Comparison of ENCODE assay signal across 26 cellular contexts in the genomic region with DNA sequence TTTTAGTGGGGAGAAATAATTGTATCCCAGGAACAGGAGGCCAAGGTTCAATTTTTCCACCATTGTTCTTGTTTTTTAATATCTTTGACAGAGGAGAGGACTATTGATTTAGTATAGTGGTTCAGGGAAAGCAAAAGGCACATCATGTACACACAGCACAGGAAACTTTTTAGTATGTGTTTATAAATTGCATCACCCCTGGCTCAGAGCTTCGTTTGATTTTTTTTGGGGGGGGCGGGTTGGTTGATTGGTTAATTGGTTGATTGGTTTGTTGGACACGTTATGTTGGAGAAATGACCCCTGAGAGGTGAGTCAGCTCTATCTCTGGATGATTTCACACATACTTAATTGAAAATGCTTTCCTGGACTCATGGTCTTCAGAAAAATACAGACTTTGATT.
DNase-seq lines count a peak whose midpoint lies in the region; ATAC-seq and TF ChIP-seq lines count a peak whose summit lies in the region.
"Had no signal": no experiment of that assay in that cellular context is flagged by ENCODE, and none has a peak within 500 bp of the region (broad histone marks: within the 10 kb centered on the region; RNA-seq: fewer than 3 reads in every experiment).

No MANE protein-coding gene starts in this region.

- DNase-seq in colonic mucosa (peak; percentile 19), iris pigment epithelial cell (ENCODE audit: low read depth) (peak; percentile 6), sciatic nerve (ENCODE audit: low spot score) (no peak), hippocampal formation (lab: John Stamatoyannopoulos, UW) (no peak), cerebellum (ENCODE audit: low spot score) (no peak)
- no peak for DNase-seq in activated naive CD8-positive, alpha-beta T cell treated with anti-CD3 and anti-CD28 coated beads, Interleukin-2, amount 50 U/mL, for 24 hours
- DNase-seq in activated CD4-positive, alpha-beta T cell treated with anti-CD3 and anti-CD28 coated beads for 36 hours = no peak
- DNase-seq: Caco-2; CD8-positive, alpha-beta T cell; DMS79; GF-D8; GOT3; HFFc6; MM.1S; NCI-H1694 treated with DMSO at 0.1 percent for 48 hours; NCI-H2081; NCI-H2227 treated with DMSO at 0.1 percent for 48 hours; NCI-H526 treated with DMSO at 0.1 percent for 48 hours; SHP77 treated with DMSO at 0.1 percent for 48 hours had no signal

- H3K4me3 ChIP-seq in colonic mucosa = no peak overlapping the region
- H3K4me3 ChIP-seq: HAP-1 had no signal

- H3K27me3 Mint-ChIP-seq in activated naive CD8-positive, alpha-beta T cell treated with anti-CD3 and anti-CD28 coated beads, Interleukin-2, amount 50 U/mL, for 24 hours = no peaks in the 10 kb centered on the region
- no peaks in the 10 kb centered on the region for H3K27me3 Mint-ChIP-seq in activated CD4-positive, alpha-beta T cell treated with anti-CD3 and anti-CD28 coated beads for 36 hours
- H3K27me3 Mint-ChIP-seq: B cell, IgD-negative memory B cell had no signal

- no peaks in the 10 kb centered on the region for H3K9me3 ChIP-seq in colonic mucosa
- H3K9me3 ChIP-seq: Caco-2, HAP-1 had no signal

- CTCF ChIA-PET in activated CD4-positive, alpha-beta T cell treated with anti-CD3 and anti-CD28 coated beads for 36 hours (lab: Charles Lee) = no interaction called here

- no peak overlapping the region for H3K27ac ChIP-seq in colonic mucosa
- H3K27ac ChIP-seq: C4-2B, KMS-11, RWPE1 had no signal

- peaks cover 21% of the 10 kb centered on the region for H3K9me3 Mint-ChIP-seq in activated naive CD8-positive, alpha-beta T cell treated with anti-CD3 and anti-CD28 coated beads, Interleukin-2, amount 50 U/mL, for 24 hours
- H3K9me3 Mint-ChIP-seq in activated CD4-positive, alpha-beta T cell treated with anti-CD3 and anti-CD28 coated beads for 36 hours (ENCODE audit: low read depth) = peaks cover 5% of the 10 kb centered on the region
- H3K9me3 Mint-ChIP-seq: HFFc6 had no signal

- no peak overlapping the region for H3K27ac Mint-ChIP-seq in activated naive CD8-positive, alpha-beta T cell treated with anti-CD3 and anti-CD28 coated beads, Interleukin-2, amount 50 U/mL, for 24 hours
- H3K27ac Mint-ChIP-seq in activated CD4-positive, alpha-beta T cell treated with anti-CD3 and anti-CD28 coated beads for 36 hours = no peak overlapping the region
- H3K27ac Mint-ChIP-seq: B cell; CD8-positive, alpha-beta T cell; HFFc6; IgD-negative memory B cell had no signal

- no peak overlapping the region for H3K9ac ChIP-seq in colonic mucosa (ENCODE audit: low read depth in 2 of 2, low read length in 2 of 2)
- H3K9ac ChIP-seq: KMS-11 had no signal

- peak; percentile 74 for ATAC-seq in sciatic nerve
- no peak for ATAC-seq in activated naive CD8-positive, alpha-beta T cell treated with anti-CD3 and anti-CD28 coated beads, Interleukin-2, amount 50 U/mL, for 24 hours
- ATAC-seq in activated CD4-positive, alpha-beta T cell treated with anti-CD3 and anti-CD28 coated beads for 36 hours = no peak
- ATAC-seq: CD8-positive, alpha-beta T cell; Panc1 had no signal

- H3K27me3 ChIP-seq in colonic mucosa = no peaks in the 10 kb centered on the region

- H3K36me3 Mint-ChIP-seq in activated naive CD8-positive, alpha-beta T cell treated with anti-CD3 and anti-CD28 coated beads, Interleukin-2, amount 50 U/mL, for 24 hours (ENCODE audit: low read depth) = no peaks in the 10 kb centered on the region
- no peaks in the 10 kb centered on the region for H3K36me3 Mint-ChIP-seq in activated CD4-positive, alpha-beta T cell treated with anti-CD3 and anti-CD28 coated beads for 36 hours (ENCODE audit: low read depth)
- H3K36me3 Mint-ChIP-seq: CD8-positive, alpha-beta T cell; IgD-negative memory B cell had no signal

- no peak overlapping the region for H3K4me3 Mint-ChIP-seq in activated naive CD8-positive, alpha-beta T cell treated with anti-CD3 and anti-CD28 coated beads, Interleukin-2, amount 50 U/mL, for 24 hours
- no peak overlapping the region for H3K4me3 Mint-ChIP-seq in activated CD4-positive, alpha-beta T cell treated with anti-CD3 and anti-CD28 coated beads for 36 hours
- H3K4me3 Mint-ChIP-seq: B cell; CD8-positive, alpha-beta T cell; HFFc6; IgD-negative memory B cell had no signal

- no peak for TF ChIP-seq CTCF in colonic mucosa (IDR thresholded peaks at IDR 0.05)

- no peaks in the 10 kb centered on the region for H3K4me1 ChIP-seq in colonic mucosa
- H3K4me1 ChIP-seq: Caco-2, HAP-1 had no signal

- H3K4me1 Mint-ChIP-seq in activated naive CD8-positive, alpha-beta T cell treated with anti-CD3 and anti-CD28 coated beads, Interleukin-2, amount 50 U/mL, for 24 hours = no peaks in the 10 kb centered on the region
- H3K4me1 Mint-ChIP-seq in activated CD4-positive, alpha-beta T cell treated with anti-CD3 and anti-CD28 coated beads for 36 hours = no peaks in the 10 kb centered on the region
- H3K4me1 Mint-ChIP-seq: B cell, IgD-negative memory B cell had no signal

- no peaks in the 10 kb centered on the region for H3K36me3 ChIP-seq in colonic mucosa
- H3K36me3 ChIP-seq: HAP-1 had no signal

- POLR2A ChIA-PET in activated CD4-positive, alpha-beta T cell treated with anti-CD3 and anti-CD28 coated beads for 36 hours (lab: Charles Lee) = no interaction called here

- intact Hi-C loops in colonic mucosa (cut with DNase I) = no loop called here
- intact Hi-C loops in sciatic nerve (cut with DNase I) = no loop called here
- intact Hi-C loops in activated CD4-positive, alpha-beta T cell treated with anti-CD3 and anti-CD28 coated beads for 36 hours (cut with DNase I, micrococcal nuclease) = no loop called here

Comparison
In these comparisons a context has a peak if more than half of its experiments do, and no peak if none do; other contexts are left out.
1. DNase-seq: peak in colonic mucosa (single experiment) and iris pigment epithelial cell (single experiment); none in sciatic nerve (single experiment), activated naive CD8-positive, alpha-beta T cell treated with anti-CD3 and anti-CD28 coated beads, Interleukin-2, amount 50 U/mL, for 24 hours (single experiment), hippocampal formation (0 of 2), activated CD4-positive, alpha-beta T cell treated with anti-CD3 and anti-CD28 coated beads for 36 hours (single experiment) and cerebellum (single experiment).